23 cellular contexts compared by ENCODE assay signal in the genomic region with DNA sequence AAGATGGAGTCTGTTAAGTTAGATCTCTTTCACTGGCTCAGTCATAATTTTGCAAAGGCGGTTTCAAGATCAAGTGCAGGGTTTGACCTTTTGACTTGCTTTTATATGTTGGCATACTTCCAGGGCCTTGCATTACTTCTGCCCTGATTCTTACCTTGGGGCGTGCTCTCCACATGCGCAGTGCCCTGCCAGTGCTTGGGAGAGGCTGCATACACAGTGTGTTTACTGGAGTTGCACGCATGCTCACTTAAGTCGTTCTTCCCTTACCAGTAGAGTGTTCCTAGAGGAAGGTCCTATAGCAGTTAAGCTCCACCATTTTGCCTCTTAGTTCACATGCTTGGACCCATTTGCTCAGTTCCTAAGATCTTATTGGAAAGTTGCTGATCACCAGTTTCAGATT.
DNase-seq lines count a peak whose midpoint lies in the region; ATAC-seq and TF ChIP-seq lines count a peak whose summit lies in the region.
"Had no signal": no experiment of that assay in that cellular context is flagged by ENCODE, and none has a peak within 500 bp of the region (broad histone marks: within the 10 kb centered on the region; RNA-seq: fewer than 3 reads in every experiment).

No MANE protein-coding gene starts in this region.

- H3K4me2 ChIP-seq in MM.1S (ENCODE audit: low read depth, low read length): peak overlapping the region; percentile 38

- no peaks in the 10 kb centered on the region for H3K36me3 ChIP-seq in MM.1S (replicated peaks; ENCODE audit: insufficient read depth, low read length)
- H3K36me3 ChIP-seq: MG63, sigmoid colon, uterus had no signal

- H3K27me3 ChIP-seq in MM.1S (replicated peaks; ENCODE audit: insufficient read depth, low read length): no peaks in the 10 kb centered on the region
- H3K27me3 ChIP-seq: MG63, sigmoid colon, uterus had no signal

- H3K9me3 ChIP-seq in MM.1S (replicated peaks; ENCODE audit: insufficient read depth, low read length): no peaks in the 10 kb centered on the region
- H3K9me3 ChIP-seq: MG63, sigmoid colon, uterus had no signal

- DNase-seq in NCI-H2171 treated with DMSO at 0.1 percent for 48 hours (lab: John Stamatoyannopoulos, UW) (peak; percentile 7), NCI-H2171 (lab: John Stamatoyannopoulos, UW) (no peak), MM.1S (peak; percentile 5), NCI-H1092 treated with DMSO at 0.1 percent for 48 hours (lab: John Stamatoyannopoulos, UW) (no peak), dedifferentiated amniotic fluid mesenchymal stem cell (ENCODE audit: extremely low spot score) (no peak)
- DNase-seq in central memory CD4-positive, alpha-beta T cell: peak; percentile 16
- DNase-seq in stimulated activated effector memory CD8-positive, alpha-beta T cell treated with anti-CD3 and anti-CD28 coated beads, Interleukin-12 subunit alpha, Interleukin-12 subunit beta, amount 100 ng/mL, for 72 hours (ENCODE audit: low spot score in 2 of 2): no peak
- DNase-seq: activated CD4-positive, alpha-beta T cell treated with anti-CD3 and anti-CD28 coated beads, Interleukin-2, amount 10 ng/mL, durations not matched to agents 7 days and 5 days; DMS 273 treated with DMSO at 0.1 percent for 48 hours; GF-D8; H7; MG63; natural killer cell; NCI-H1694; NCI-H446 treated with DMSO at 0.1 percent for 48 hours; sigmoid colon; uterus had no signal

- peak overlapping the region; percentile 89 for H3K27ac ChIP-seq in MM.1S (ENCODE audit: low read length)
- H3K27ac ChIP-seq: parathyroid adenoma had no signal

- no peaks in the 10 kb centered on the region for H3K79me2 ChIP-seq in MM.1S (ENCODE audit: low read length)
- H3K79me2 ChIP-seq: parathyroid adenoma had no signal

- no peaks in the 10 kb centered on the region for H3K9me3 Mint-ChIP-seq in stimulated activated effector memory CD8-positive, alpha-beta T cell treated with anti-CD3 and anti-CD28 coated beads, Interleukin-12 subunit alpha, Interleukin-12 subunit beta, amount 100 ng/mL, for 72 hours
- H3K9me3 Mint-ChIP-seq: activated naive CD4-positive, alpha-beta T cell treated with anti-CD3 and anti-CD28 coated beads, Interleukin-2, amount 50 U/mL, for 24 hours; natural killer cell; T-cell had no signal

- no peak for ATAC-seq in stimulated activated effector memory CD8-positive, alpha-beta T cell treated with anti-CD3 and anti-CD28 coated beads, Interleukin-12 subunit alpha, Interleukin-12 subunit beta, amount 100 ng/mL, for 72 hours
- ATAC-seq in HG03135 (IDR thresholded peaks at IDR 0.05; ENCODE audit: unreplicated experiment): no peak
- ATAC-seq: natural killer cell, Right ventricle myocardium inferior had no signal

- H4K20me1 ChIP-seq in MM.1S (ENCODE audit: insufficient read depth, low read length): no peaks in the 10 kb centered on the region

- H3K36me3 Mint-ChIP-seq in stimulated activated effector memory CD8-positive, alpha-beta T cell treated with anti-CD3 and anti-CD28 coated beads, Interleukin-12 subunit alpha, Interleukin-12 subunit beta, amount 100 ng/mL, for 72 hours: no peaks in the 10 kb centered on the region
- H3K36me3 Mint-ChIP-seq: activated naive CD4-positive, alpha-beta T cell treated with anti-CD3 and anti-CD28 coated beads, Interleukin-2, amount 50 U/mL, for 24 hours; brain; natural killer cell; T-cell had no signal

- no peak for TF ChIP-seq CTCF in MM.1S (IDR thresholded peaks at IDR 0.05; ENCODE audit: low read length)

- H3K4me3 Mint-ChIP-seq in stimulated activated effector memory CD8-positive, alpha-beta T cell treated with anti-CD3 and anti-CD28 coated beads, Interleukin-12 subunit alpha, Interleukin-12 subunit beta, amount 100 ng/mL, for 72 hours: no peak overlapping the region
- H3K4me3 Mint-ChIP-seq: activated CD4-positive, alpha-beta T cell treated with anti-CD3 and anti-CD28 coated beads, Interleukin-2, amount 10 ng/mL, durations not matched to agents 7 days and 5 days; activated naive CD4-positive, alpha-beta T cell treated with anti-CD3 and anti-CD28 coated beads, Interleukin-2, amount 50 U/mL, for 24 hours; brain; natural killer cell; T-cell had no signal

- H3F3A ChIP-seq in MM.1S (ENCODE audit: insufficient read depth, low read length): peaks cover 30% of the 10 kb centered on the region

- H2AFZ ChIP-seq in MM.1S (ENCODE audit: low read length): no peak overlapping the region
- H2AFZ ChIP-seq: parathyroid adenoma had no signal

- H3K9me2 ChIP-seq in MM.1S (replicated peaks; ENCODE audit: insufficient read depth, low read length): no peaks in the 10 kb centered on the region

- H3K9ac ChIP-seq in MM.1S (ENCODE audit: low read length): peak overlapping the region; percentile 56
- H3K9ac ChIP-seq: parathyroid adenoma had no signal

- H3K4me3 ChIP-seq in MM.1S (ENCODE audit: low read length): no peak overlapping the region
- H3K4me3 ChIP-seq: MG63, sigmoid colon, uterus had no signal

- H3K4me1 Mint-ChIP-seq in stimulated activated effector memory CD8-positive, alpha-beta T cell treated with anti-CD3 and anti-CD28 coated beads, Interleukin-12 subunit alpha, Interleukin-12 subunit beta, amount 100 ng/mL, for 72 hours: peaks cover 64% of the 10 kb centered on the region

- peak overlapping the region; percentile 68 for H3K27ac Mint-ChIP-seq in stimulated activated effector memory CD8-positive, alpha-beta T cell treated with anti-CD3 and anti-CD28 coated beads, Interleukin-12 subunit alpha, Interleukin-12 subunit beta, amount 100 ng/mL, for 72 hours
- H3K27ac Mint-ChIP-seq: activated CD4-positive, alpha-beta T cell treated with anti-CD3 and anti-CD28 coated beads, Interleukin-2, amount 10 ng/mL, durations not matched to agents 7 days and 5 days; activated naive CD4-positive, alpha-beta T cell treated with anti-CD3 and anti-CD28 coated beads, Interleukin-2, amount 50 U/mL, for 24 hours; brain; natural killer cell had no signal

- H3K4me1 ChIP-seq in MM.1S (ENCODE audit: low read length): peaks cover 58% of the 10 kb centered on the region
- H3K4me1 ChIP-seq: uterus had no signal

Comparison
In these comparisons a context has a peak if more than half of its experiments do, and no peak if none do; other contexts are left out.
1. DNase-seq: peak in NCI-H2171 treated with DMSO at 0.1 percent for 48 hours (single experiment), MM.1S (single experiment) and central memory CD4-positive, alpha-beta T cell (single experiment); none in NCI-H2171 (single experiment), stimulated activated effector memory CD8-positive, alpha-beta T cell treated with anti-CD3 and anti-CD28 coated beads, Interleukin-12 subunit alpha, Interleukin-12 subunit beta, amount 100 ng/mL, for 72 hours (0 of 2), NCI-H1092 treated with DMSO at 0.1 percent for 48 hours (single experiment) and dedifferentiated amniotic fluid mesenchymal stem cell (single experiment).